In the genomic region with DNA sequence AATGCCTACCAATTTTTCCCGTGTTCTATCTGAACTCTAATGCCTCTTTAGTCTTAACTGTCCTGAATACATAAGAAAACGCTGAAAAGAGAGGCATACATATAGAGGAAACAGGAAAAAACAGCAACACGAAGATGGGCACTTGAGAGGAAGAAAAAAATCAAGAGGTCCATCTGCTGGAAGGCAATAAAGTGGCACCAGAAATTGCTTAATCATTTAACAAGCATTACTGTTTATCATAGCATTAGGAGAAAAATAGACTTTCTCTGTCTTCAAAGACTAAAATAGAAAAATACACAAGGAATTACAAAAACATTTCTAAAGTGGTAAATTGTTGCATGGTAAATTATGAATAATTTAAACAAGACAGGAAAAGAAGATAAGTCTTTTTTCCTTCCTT, we compare ENCODE assay signal across 26 cellular contexts. TPM values are rescaled to one million over a fixed set of nuclear protein-coding genes. Genes with fewer than 3 reads are reported as not detected.
DNase-seq lines count a peak whose midpoint lies in the region; ATAC-seq and TF ChIP-seq lines count a peak whose summit lies in the region.
"Had no signal": no experiment of that assay in that cellular context is flagged by ENCODE, and none has a peak within 500 bp of the region (broad histone marks: within the 10 kb centered on the region; RNA-seq: fewer than 3 reads in every experiment).

No MANE protein-coding gene starts in this region.

- H3K4me2 ChIP-seq in neural progenitor cell, result no peak overlapping the region

- H3F3A ChIP-seq in neural progenitor cell (ENCODE audit: low read depth), result no peaks in the 10 kb centered on the region

- no peak overlapping the region for H3K27ac ChIP-seq in neural progenitor cell
- H3K27ac ChIP-seq: 22Rv1, body of pancreas, prostate gland had no signal

- peaks cover 24% of the 10 kb centered on the region for H3K36me3 Mint-ChIP-seq in neural progenitor cell
- peaks cover 49% of the 10 kb centered on the region for H3K36me3 Mint-ChIP-seq in stimulated activated effector memory CD8-positive, alpha-beta T cell treated with anti-CD3 and anti-CD28 coated beads, Interleukin-12 subunit alpha, Interleukin-12 subunit beta, amount 100 ng/mL, for 72 hours

- no peaks in the 10 kb centered on the region for H4K20me1 ChIP-seq in neural progenitor cell (ENCODE audit: low read depth)

- no peaks in the 10 kb centered on the region for H3K79me2 ChIP-seq in neural progenitor cell (ENCODE audit: low read depth)

- no peak for TF ChIP-seq POLR2A in NB4 (IDR thresholded peaks at IDR 0.05; ENCODE audit: extremely low read depth, insufficient read length)

- no peak overlapping the region for H3K27ac Mint-ChIP-seq in neural progenitor cell
- no peak overlapping the region for H3K27ac Mint-ChIP-seq in stimulated activated effector memory CD8-positive, alpha-beta T cell treated with anti-CD3 and anti-CD28 coated beads, Interleukin-12 subunit alpha, Interleukin-12 subunit beta, amount 100 ng/mL, for 72 hours
- H3K27ac Mint-ChIP-seq: activated naive CD4-positive, alpha-beta T cell treated with anti-CD3 and anti-CD28 coated beads, Interleukin-2, amount 50 U/mL, for 72 hours; T-helper 2 cell treated with Interferon-gamma antibody and Interleukin-4, amounts not matched to agents 5 μg/mL and 100 μg/mL, for 36 hours had no signal

- no peak for ATAC-seq in stimulated activated effector memory CD8-positive, alpha-beta T cell treated with anti-CD3 and anti-CD28 coated beads, Interleukin-12 subunit alpha, Interleukin-12 subunit beta, amount 100 ng/mL, for 72 hours
- ATAC-seq: activated CD4-positive, CD25-positive, alpha-beta regulatory T cell treated with anti-CD3 and anti-CD28 coated beads, Interleukin-2, amount 50 U/mL, for 24 hours; activated naive CD4-positive, alpha-beta T cell treated with anti-CD3 and anti-CD28 coated beads, Interleukin-2, amount 50 U/mL, for 72 hours; body of pancreas; K562; left colon had no signal

- peaks cover 3% of the 10 kb centered on the region for H3K27me3 Mint-ChIP-seq in neural progenitor cell (ENCODE audit: insufficient read depth, low read depth)

- no peaks in the 10 kb centered on the region for H3K4me1 Mint-ChIP-seq in neural progenitor cell
- no peaks in the 10 kb centered on the region for H3K4me1 Mint-ChIP-seq in stimulated activated effector memory CD8-positive, alpha-beta T cell treated with anti-CD3 and anti-CD28 coated beads, Interleukin-12 subunit alpha, Interleukin-12 subunit beta, amount 100 ng/mL, for 72 hours
- H3K4me1 Mint-ChIP-seq: CD14-positive monocyte had no signal

- no peak overlapping the region for H3K4me3 Mint-ChIP-seq in neural progenitor cell
- no peak overlapping the region for H3K4me3 Mint-ChIP-seq in stimulated activated effector memory CD8-positive, alpha-beta T cell treated with anti-CD3 and anti-CD28 coated beads, Interleukin-12 subunit alpha, Interleukin-12 subunit beta, amount 100 ng/mL, for 72 hours
- H3K4me3 Mint-ChIP-seq: CD14-positive monocyte; nephron progenitor cell; T-helper 2 cell treated with Interferon-gamma antibody and Interleukin-4, amounts not matched to agents 5 μg/mL and 100 μg/mL, for 36 hours had no signal

- TF ChIP-seq CTCF in NB4 (IDR thresholded peaks at IDR 0.05; ENCODE audit: low read depth, low read length) (no peak), neural progenitor cell (IDR thresholded peaks at IDR 0.05) (no peak)

- no peaks in the 10 kb centered on the region for H3K4me1 ChIP-seq in neural progenitor cell
- H3K4me1 ChIP-seq: prostate gland had no signal

- H3K9me3 ChIP-seq in neural progenitor cell (ENCODE audit: low read depth), result no peaks in the 10 kb centered on the region
- H3K9me3 ChIP-seq: body of pancreas, prostate gland had no signal

- DNase-seq in DMS 273 (lab: John Stamatoyannopoulos, UW; ENCODE audit: unreplicated experiment) (peak; percentile 3), DMS 273 treated with DMSO at 0.1 percent for 48 hours (lab: John Stamatoyannopoulos, UW) (no peak), NB4 (ENCODE audit: low read depth) (peak; percentile 9), dermis blood vessel endothelial cell (peak; percentile 15), neural progenitor cell (ENCODE audit: low spot score) (no peak), germinal center (ENCODE audit: low spot score) (no peak), AG20443 (ENCODE audit: low spot score) (no peak)
- no peak for DNase-seq in stimulated activated effector memory CD8-positive, alpha-beta T cell treated with anti-CD3 and anti-CD28 coated beads, Interleukin-12 subunit alpha, Interleukin-12 subunit beta, amount 100 ng/mL, for 72 hours (ENCODE audit: low spot score in 2 of 2)
- DNase-seq: body of pancreas; cortex of kidney; DMS79; left colon; midbrain; NCI-H1105; NCI-H2107; NCI-H748 treated with DMSO at 0.1 percent for 48 hours; nephron progenitor cell; stimulated activated CD4-positive, alpha-beta T cell treated with anti-CD3 and anti-CD28 coated beads, Interleukin-4, amount 100 ng/mL, for 4 hours; substantia nigra had no signal

- no peak overlapping the region for H3K4me3 ChIP-seq in NB4 (ENCODE audit: low read depth, low read length)
- H3K4me3 ChIP-seq in neural progenitor cell, result no peak overlapping the region
- H3K4me3 ChIP-seq: body of pancreas, K562, prostate gland had no signal

- H3K27me3 ChIP-seq in neural progenitor cell, result no peaks in the 10 kb centered on the region
- H3K27me3 ChIP-seq: body of pancreas had no signal

- H2AFZ ChIP-seq in neural progenitor cell (replicated peaks), result no peak overlapping the region

- peaks cover 8% of the 10 kb centered on the region for H3K36me3 ChIP-seq in neural progenitor cell
- H3K36me3 ChIP-seq: prostate gland had no signal

- no peaks in the 10 kb centered on the region for H3K9me3 Mint-ChIP-seq in neural progenitor cell
- no peaks in the 10 kb centered on the region for H3K9me3 Mint-ChIP-seq in stimulated activated effector memory CD8-positive, alpha-beta T cell treated with anti-CD3 and anti-CD28 coated beads, Interleukin-12 subunit alpha, Interleukin-12 subunit beta, amount 100 ng/mL, for 72 hours
- H3K9me3 Mint-ChIP-seq: activated naive CD4-positive, alpha-beta T cell treated with anti-CD3 and anti-CD28 coated beads, Interleukin-2, amount 50 U/mL, for 72 hours; nephron progenitor cell; T-helper 2 cell treated with Interferon-gamma antibody and Interleukin-4, amounts not matched to agents 5 μg/mL and 100 μg/mL, for 36 hours had no signal

- H3K9ac ChIP-seq in neural progenitor cell, result peak overlapping the region; percentile 25

RNA-seq across cellular contexts. Expression of a gene that starts 35.0 kb away (rescaled TPM):
- total RNA-seq in dermis blood vessel endothelial cell (3.6 and 7.3 TPM in 2 replicates), neural progenitor cell (ENCODE audit: low replicate concordance) (20.3 and 21.9 TPM in 2 replicates)

RNA-seq across cellular contexts. Expression of a gene that starts 42.9 kb away (rescaled TPM):
- total RNA-seq in dermis blood vessel endothelial cell, result 22.8 and 23.0 TPM in 2 replicates
- total RNA-seq in neural progenitor cell (ENCODE audit: low replicate concordance), result 73.5 and 108 TPM in 2 replicates

Comparison
In these comparisons a context has a peak if more than half of its experiments do, and no peak if none do; other contexts are left out.
1. DNase-seq: peak in DMS 273 (single experiment), NB4 (single experiment) and dermis blood vessel endothelial cell (single experiment); none in DMS 273 treated with DMSO at 0.1 percent for 48 hours (single experiment), neural progenitor cell (single experiment), germinal center (single experiment), stimulated activated effector memory CD8-positive, alpha-beta T cell treated with anti-CD3 and anti-CD28 coated beads, Interleukin-12 subunit alpha, Interleukin-12 subunit beta, amount 100 ng/mL, for 72 hours (0 of 2) and AG20443 (single experiment).